ENCODE assay signal across 8 cellular contexts in genomic region chr21:45080639-45081414, GRCh38. TPM values are rescaled to one million over a fixed set of nuclear protein-coding genes. Genes with fewer than 3 reads are reported as not detected.
DNase-seq lines count a peak whose midpoint lies in the region; ATAC-seq and TF ChIP-seq lines count a peak whose summit lies in the region.

No MANE protein-coding gene starts in this region.

- H3K9me3 ChIP-seq in Karpas-422 (ENCODE audit: low read length), result no peaks in the 10 kb centered on the region

- no peaks in the 10 kb centered on the region for H3K27me3 ChIP-seq in Karpas-422 (ENCODE audit: low read length)

- peaks cover 9% of the 10 kb centered on the region; the same call in 1 of the 2 replicates for H3K4me1 ChIP-seq in Karpas-422 (ENCODE audit: low read length)

- no peak for TF ChIP-seq CTCF in fibroblast of mammary gland (conservative IDR thresholded peaks at IDR 0.05; ENCODE audit: control insufficient read depth, insufficient read depth, low read depth, low read length)

- no peaks in the 10 kb centered on the region for H3K79me2 ChIP-seq in Karpas-422 (ENCODE audit: low read length)

- no peaks in the 10 kb centered on the region for H3K36me3 ChIP-seq in Karpas-422 (ENCODE audit: insufficient read depth, low read length)

- no peak overlapping the region for H3K9ac ChIP-seq in Karpas-422 (ENCODE audit: low read length)

- peaks cover 4% of the 10 kb centered on the region; the same call in 1 of the 2 replicates for H4K20me1 ChIP-seq in Karpas-422 (ENCODE audit: insufficient read depth, low read depth, low read length)

- DNase-seq in activated CD8-positive, alpha-beta memory T cell treated with anti-CD3 and anti-CD28 coated beads, Interleukin-2, amount 50 U/mL, for 1 hour (ENCODE audit: extremely low read depth), result peak; percentile 10
- DNase-seq in activated CD8-positive, alpha-beta memory T cell treated with anti-CD3 and anti-CD28 coated beads for 24 hours, result no peak
- DNase-seq in activated CD8-positive, alpha-beta memory T cell treated with anti-CD3 and anti-CD28 coated beads, Interleukin-2, amount 50 U/mL, for 4 hours, result peak; percentile 30
- peak; percentile 41 for DNase-seq in fibroblast of mammary gland (ENCODE audit: low read depth)
- peak; percentile 35 for DNase-seq in stimulated activated naive CD4-positive, alpha-beta T cell treated with Interleukin-2 at 50 U/mL for 16 hours (lab: John Stamatoyannopoulos, UW)
- no peak for DNase-seq in mesenteric fat pad (ENCODE audit: low spot score)
- DNase-seq in Karpas-422, result no peak

- no peak overlapping the region for H3K27ac ChIP-seq in Karpas-422 (ENCODE audit: low read length)

- no peak overlapping the region for H2AFZ ChIP-seq in Karpas-422 (ENCODE audit: low read length)

- H3K9me2 ChIP-seq in Karpas-422 (replicated peaks; ENCODE audit: insufficient read depth, low read length), result no peaks in the 10 kb centered on the region

- no peak overlapping the region for H3K4me2 ChIP-seq in Karpas-422 (ENCODE audit: low read depth, low read length, poor library complexity, severe bottlenecking)

- no peak for ATAC-seq in HG03432 (IDR thresholded peaks at IDR 0.05; ENCODE audit: unreplicated experiment)

- no peak overlapping the region for H3K4me3 ChIP-seq in fibroblast of mammary gland (ENCODE audit: control insufficient read depth, low read depth, low read length)
- H3K4me3 ChIP-seq in Karpas-422 (ENCODE audit: low read length), result no peak overlapping the region

RNA-seq across cellular contexts. Expression of gene ADARB1, which starts 6.4 kb away (rescaled TPM):
- total RNA-seq in mesenteric fat pad, result 39.6 TPM
- 1.4 and 2.0 TPM in 2 replicates for total RNA-seq in Karpas-422 (2014; rRNA removed; shearing (Covaris generic); ENCODE audit: low replicate concordance)

Comparison
In these comparisons a context has a peak if more than half of its experiments do, and no peak if none do; other contexts are left out.
1. DNase-seq: peak in activated CD8-positive, alpha-beta memory T cell treated with anti-CD3 and anti-CD28 coated beads, Interleukin-2, amount 50 U/mL, for 1 hour (single experiment), activated CD8-positive, alpha-beta memory T cell treated with anti-CD3 and anti-CD28 coated beads, Interleukin-2, amount 50 U/mL, for 4 hours (single experiment), fibroblast of mammary gland (single experiment) and stimulated activated naive CD4-positive, alpha-beta T cell treated with Interleukin-2 at 50 U/mL for 16 hours (single experiment); none in activated CD8-positive, alpha-beta memory T cell treated with anti-CD3 and anti-CD28 coated beads for 24 hours (single experiment), mesenteric fat pad (single experiment) and Karpas-422 (single experiment).
2. RNA of gene ADARB1, which starts 6.4 kb away (total RNA-seq): 39.6 TPM in mesenteric fat pad (single experiment); 1.4 to 2.0 TPM in Karpas-422; every median in the first group is over 10 times any median in the second.